15 cellular contexts compared by ENCODE assay signal in the genomic region with DNA sequence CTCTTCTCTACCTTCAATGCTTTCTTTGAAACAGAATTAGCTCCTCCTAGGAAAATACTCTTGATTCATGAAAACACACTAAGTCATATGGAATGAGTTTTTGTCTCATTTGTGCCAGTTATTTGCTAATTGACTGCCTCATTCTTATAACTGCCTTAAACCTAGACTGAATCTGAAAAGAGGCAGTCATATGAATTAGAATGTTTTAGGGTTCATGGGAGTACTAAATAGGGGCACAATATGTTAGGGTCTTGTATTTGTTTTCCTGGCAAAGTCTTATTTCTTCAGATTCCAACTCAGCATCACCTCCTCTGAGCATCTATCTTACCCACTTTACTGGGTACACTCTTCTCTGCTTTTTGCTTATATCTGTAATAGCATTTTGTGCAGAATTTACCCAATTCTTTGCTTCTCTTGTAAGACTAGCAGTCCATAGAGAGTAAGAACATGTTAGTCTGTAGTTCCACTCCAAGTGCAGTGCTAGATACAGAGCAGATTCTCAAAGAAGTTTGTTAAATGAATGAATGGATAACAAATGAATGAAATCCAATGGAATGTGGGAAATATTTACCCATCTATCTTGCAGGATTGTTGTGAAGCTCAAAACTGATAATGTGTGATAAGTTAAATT. TPM values are rescaled to one million over a fixed set of nuclear protein-coding genes. Genes with fewer than 3 reads are reported as not detected.
"Had no signal": no experiment of that assay in that cellular context is flagged by ENCODE, and none has a peak within 500 bp of the region (broad histone marks: within the 10 kb centered on the region; RNA-seq: fewer than 3 reads in every experiment).

No MANE protein-coding gene starts in this region.

- H3K27ac ChIP-seq: breast epithelium, heart right ventricle had no signal

- H3K36me3 ChIP-seq: breast epithelium, heart right ventricle, thoracic aorta had no signal

- H3K9me3 Mint-ChIP-seq: nephron progenitor cell; stimulated activated naive CD8-positive, alpha-beta T cell treated with anti-CD3 and anti-CD28 coated beads, Interleukin-15, amount 100 ng/mL, for 72 hours; T-helper 2 cell treated with Interferon-gamma antibody and Interleukin-4, amounts not matched to agents 5 μg/mL and 100 μg/mL, for 36 hours had no signal

- H3K27me3 ChIP-seq: breast epithelium, heart right ventricle had no signal

- H3K4me1 ChIP-seq: breast epithelium had no signal

- H3K9me3 ChIP-seq: heart right ventricle, thoracic aorta had no signal

- H3K27me3 Mint-ChIP-seq: activated naive CD8-positive, alpha-beta T cell had no signal

- ATAC-seq: activated CD4-positive, CD25-positive, alpha-beta regulatory T cell treated with anti-CD3 and anti-CD28 coated beads, Interleukin-2, amount 50 U/mL, for 24 hours; stimulated activated naive CD8-positive, alpha-beta T cell treated with anti-CD3 and anti-CD28 coated beads, Interleukin-15, amount 100 ng/mL, for 72 hours had no signal

- DNase-seq: activated effector memory CD4-positive, alpha-beta T cell treated with Interleukin-2 at 50 U/mL for 16 hours; activated T-cell treated with anti-CD3 and anti-CD28 coated beads, Interleukin-2, amount 50 U/mL, for 1 hour; foreskin melanocyte; heart right ventricle; kidney; mesendoderm; nephron progenitor cell; stimulated activated CD4-positive, alpha-beta T cell treated with anti-CD3 and anti-CD28 coated beads, Interleukin-4, amount 100 ng/mL, for 4 hours; stimulated activated naive CD8-positive, alpha-beta T cell treated with anti-CD3 and anti-CD28 coated beads, Interleukin-15, amount 100 ng/mL, for 72 hours had no signal

- H3K36me3 Mint-ChIP-seq: activated naive CD8-positive, alpha-beta T cell had no signal

- H3K4me1 Mint-ChIP-seq: nephron progenitor cell; stimulated activated naive CD8-positive, alpha-beta T cell treated with anti-CD3 and anti-CD28 coated beads, Interleukin-15, amount 100 ng/mL, for 72 hours had no signal

- H3K27ac Mint-ChIP-seq: activated naive CD8-positive, alpha-beta T cell; stimulated activated naive CD8-positive, alpha-beta T cell treated with anti-CD3 and anti-CD28 coated beads, Interleukin-15, amount 100 ng/mL, for 72 hours; T-helper 2 cell treated with Interferon-gamma antibody and Interleukin-4, amounts not matched to agents 5 μg/mL and 100 μg/mL, for 36 hours had no signal

- H3K4me3 ChIP-seq: breast epithelium, heart right ventricle had no signal

- H3K4me3 Mint-ChIP-seq: activated naive CD8-positive, alpha-beta T cell; nephron progenitor cell; stimulated activated naive CD8-positive, alpha-beta T cell treated with anti-CD3 and anti-CD28 coated beads, Interleukin-15, amount 100 ng/mL, for 72 hours; T-helper 2 cell treated with Interferon-gamma antibody and Interleukin-4, amounts not matched to agents 5 μg/mL and 100 μg/mL, for 36 hours had no signal

RNA-seq across cellular contexts. Expression of a gene that starts 43.9 kb away (rescaled TPM):
- total RNA-seq: osteocyte had no signal
